Comparison of ENCODE assay signal across 8 cellular contexts in genomic region chr11:60841797-60842687, GRCh38. TPM values are rescaled to one million over a fixed set of nuclear protein-coding genes. Genes with fewer than 3 reads are reported as not detected.
DNase-seq lines count a peak whose midpoint lies in the region; ATAC-seq and TF ChIP-seq lines count a peak whose summit lies in the region.

CCDC86 (plus strand) TSS chr11:60842113; CDS start chr11:60842125, 12 bp downstream.

- H3K23me2 ChIP-seq in H9 (ENCODE audit: insufficient read length, low read depth, low read length, poor library complexity, severe bottlenecking) = peaks cover 14% of the 10 kb centered on the region

- TF ChIP-seq CTCF in H9 (conservative IDR thresholded peaks at IDR 0.05) (no peak), foreskin keratinocyte (conservative IDR thresholded peaks at IDR 0.05) (peak; percentile 5), neural crest cell (conservative IDR thresholded peaks at IDR 0.05) (no peak), stomach (IDR thresholded peaks at IDR 0.05) (peak in 1 of 7 experiments; percentile 21)

- peaks cover 17% of the 10 kb centered on the region for H3K36me3 ChIP-seq in MG63
- peaks cover 0 to 14% (median 0%) of the 10 kb centered on the region in 4 donors for H3K36me3 ChIP-seq in stomach

- H3K4me3 Mint-ChIP-seq in H9 (peak within 1 kb of the TSS; percentile 91 to 95), neural crest cell (peak within 1 kb of the TSS; percentile 82)

- in situ Hi-C loops in G401 (cut with HindIII; ENCODE audit: low sequenced_read_pairs) = no loop called here
- in situ Hi-C loops in SK-MEL-5 (cut with HindIII; ENCODE audit: low pct_unique_long_range_greater_than_20kb, low sequenced_read_pairs) = no loop called here

- peaks cover 8% of the 10 kb centered on the region; the same call in 1 of the 2 replicates for H3K4me1 ChIP-seq in H9 (ENCODE audit: insufficient read depth, low read length)
- H3K4me1 ChIP-seq in foreskin keratinocyte = peaks cover 8% of the 10 kb centered on the region
- peaks cover 33 to 52% (median 51%) of the 10 kb centered on the region in 4 donors for H3K4me1 ChIP-seq in stomach

- peak within 1 kb of the TSS; percentile 91 for H4K91ac ChIP-seq in H9 (ENCODE audit: insufficient read length, low read depth, low read length)

- H3K4me3 ChIP-seq in MG63 (peak within 1 kb of the TSS; percentile 96), stomach (peak within 1 kb of the TSS; percentile 90 to 99 (median 92))

- H3K4me2 ChIP-seq in H9 (ENCODE audit: insufficient read depth, insufficient read length, low read length) = peak within 1 kb of the TSS; percentile 88

- intact Hi-C loops in stomach (cut with DNase I; ENCODE audit: low total_unique reads) = no loop called here

- H3K79me1 ChIP-seq in H9 (ENCODE audit: insufficient read depth, low read depth, low read length, poor library complexity, severe bottlenecking) = no peaks in the 10 kb centered on the region

- no peak within 1 kb of the TSS for H4K8ac ChIP-seq in H9 (replicated peaks; ENCODE audit: insufficient read length, low read depth, low read length)

- H2BK15ac ChIP-seq in H9 (ENCODE audit: low read depth, low read length) = no peak within 1 kb of the TSS

- H2BK12ac ChIP-seq in H9 (ENCODE audit: insufficient read length, low read depth, low read length) = peak within 1 kb of the TSS; percentile 18

- peak within 1 kb of the TSS; percentile 49 for H4K5ac ChIP-seq in H9 (ENCODE audit: insufficient read length, low read depth, low read length)

- H3K4me1 Mint-ChIP-seq in H9 = peaks cover 34 to 41% of the 10 kb centered on the region in 2 experiments
- H3K4me1 Mint-ChIP-seq in neural crest cell = peaks cover 42% of the 10 kb centered on the region

- no peak within 1 kb of the TSS for H3K23ac ChIP-seq in H9 (ENCODE audit: insufficient read length, low read depth, low read length)

- H3K9me3 ChIP-seq in H9 (ENCODE audit: control insufficient read depth, low read depth, low read length) = no peaks in the 10 kb centered on the region
- H3K9me3 ChIP-seq in MG63 = no peaks in the 10 kb centered on the region
- H3K9me3 ChIP-seq in stomach = no peaks in the 10 kb centered on the region

- H3K27ac Mint-ChIP-seq in H9 (peak within 1 kb of the TSS; percentile 95 to 98 (median 95); a peak in 6 of 7 replicates), neural crest cell (ENCODE audit: unreplicated experiment) (peak within 1 kb of the TSS; percentile 99)

- H2AFZ ChIP-seq in H9 (ENCODE audit: low read length) = no peak within 1 kb of the TSS

- no CpG with 5 or more reads among the region's 57 CpGs for WGBS in H9 (ENCODE audit: extremely low coverage, insufficient read length, low lambda C conversion rate)
- 0 to 1% (median 0%) methylated on average over 21 to 57 of the region's 57 CpGs for WGBS in stomach, 5 donors

- H2AK5ac ChIP-seq in H9 (ENCODE audit: insufficient read length, low read length) = no peak within 1 kb of the TSS

- no peaks in the 10 kb centered on the region; a peak in 2 of 5 replicates for H3K9me3 Mint-ChIP-seq in H9
- H3K9me3 Mint-ChIP-seq in neural crest cell = no peaks in the 10 kb centered on the region

- no peak within 1 kb of the TSS for H3T11ph ChIP-seq in H9 (ENCODE audit: low read length)

- H3K27me3 Mint-ChIP-seq in H9 (ENCODE audit: low read depth) = peaks cover 4% of the 10 kb centered on the region
- H3K27me3 Mint-ChIP-seq in neural crest cell (ENCODE audit: low read depth) = peaks cover 8% of the 10 kb centered on the region

- H3K4ac ChIP-seq in H9 (ENCODE audit: low read depth, low read length) = no peak within 1 kb of the TSS; the same call in 1 of the 2 replicates

- H3K18ac ChIP-seq in H9 (ENCODE audit: insufficient read length, low read depth, low read length) = peak within 1 kb of the TSS; percentile 74

- H4K20me1 ChIP-seq in H9 (ENCODE audit: control insufficient read depth, insufficient read depth, insufficient read length) = no peaks in the 10 kb centered on the region

- DNase-seq in G401 (ENCODE audit: low spot score) (peak; percentile 96), H9 (peak; percentile 96), MG63 (peak; percentile 96), SK-MEL-5 (ENCODE audit: low read depth, low spot score) (peak; percentile 92), foreskin keratinocyte (peak; percentile 75 to 86), neural crest cell (ENCODE audit: low read depth, low spot score) (peak; percentile 97), stomach (peak; percentile 96)
- DNase-seq in activated naive CD4-positive, alpha-beta T cell (lab: John Stamatoyannopoulos, UW) = peak; percentile 97 to 99 (median 98)

- H3K56ac ChIP-seq in H9 (ENCODE audit: insufficient read length, low read depth, low read length) = no peak within 1 kb of the TSS

- peak; percentile 80 for ATAC-seq in foreskin keratinocyte

- H3K36me3 Mint-ChIP-seq in H9 (ENCODE audit: insufficient read depth in 1 of 3, low read depth in 3 of 3) (peaks cover 13 to 32% (median 17%) of the 10 kb centered on the region in 3 experiments), neural crest cell (ENCODE audit: low read depth) (no peaks in the 10 kb centered on the region)

- no peak for TF ChIP-seq EP300 in stomach (IDR thresholded peaks at IDR 0.05)

- no peak within 1 kb of the TSS for H2BK120ac ChIP-seq in H9 (ENCODE audit: low read depth, low read length, poor library complexity, severe bottlenecking)

- H3K79me2 ChIP-seq in H9 (ENCODE audit: insufficient read depth, low read length) = peaks cover 24% of the 10 kb centered on the region; the same call in 1 of the 2 replicates

- peak within 1 kb of the TSS; percentile 21 for H3K27ac ChIP-seq in H9 (ENCODE audit: insufficient read length, low read depth, low read length)
- peak within 1 kb of the TSS; percentile 87 for H3K27ac ChIP-seq in foreskin keratinocyte
- peak within 1 kb of the TSS; percentile 70 to 89 (median 84) for H3K27ac ChIP-seq in stomach

- H2BK20ac ChIP-seq in H9 (ENCODE audit: low read depth, low read length, poor library complexity, severe bottlenecking) = no peak within 1 kb of the TSS

- no peak within 1 kb of the TSS for H2BK5ac ChIP-seq in H9 (ENCODE audit: insufficient read length, low read length)

- H3K9ac ChIP-seq in H9 (ENCODE audit: extremely low read depth, insufficient read length, low read length) = peak within 1 kb of the TSS; percentile 74

- H3K27me3 ChIP-seq in H9 (ENCODE audit: insufficient read depth, low read length) (no peaks in the 10 kb centered on the region), MG63 (no peaks in the 10 kb centered on the region), foreskin keratinocyte (no peaks in the 10 kb centered on the region), stomach (no peaks in the 10 kb centered on the region)

- no peak for TF ChIP-seq POLR2A in stomach (IDR thresholded peaks at IDR 0.05)

- H3K14ac ChIP-seq in H9 (ENCODE audit: insufficient read depth, low read length) = peak within 1 kb of the TSS; percentile 92

RNA-seq across cellular contexts. Expression of gene CCDC86, which starts in this region (rescaled TPM):
- 16.3 and 23.5 TPM in 2 replicates for total RNA-seq in G401 (2014; rRNA removed; shearing (Covaris generic))
- 82.3 and 84.3 TPM in 2 replicates for total RNA-seq in H9 (2021)
- 9.7 and 11.4 TPM in 2 replicates for total RNA-seq in MG63 (2014; rRNA removed; shearing (Covaris generic); ENCODE audit: low replicate concordance)
- 9.2 and 9.6 TPM in 2 replicates for total RNA-seq in SK-MEL-5 (2014; rRNA removed; shearing (Covaris generic))
- 67.5 and 68.7 TPM in 2 replicates for polyA plus RNA-seq in SK-MEL-5 (2015; cell fraction: cytosol; rRNA removed)
- polyA plus RNA-seq in SK-MEL-5 (2015; cell fraction: nucleus; rRNA removed) = 26.7 and 45.9 TPM in 2 replicates
- 28.4 and 42.4 TPM in 2 replicates for total RNA-seq in foreskin keratinocyte
- 63.5 and 82.0 TPM in 2 replicates for polyA plus RNA-seq in foreskin keratinocyte
- total RNA-seq in neural crest cell = 41.6 and 44.3 TPM in 2 replicates
- total RNA-seq in stomach = 10 to 100 TPM in 3 of 5 donors, 1 to 10 TPM in 2; 7.0 to 37.9 (median 12.9) TPM
- polyA plus RNA-seq in stomach = 10 to 100 TPM; 15.2 to 18.6 (median 17.1) TPM

Comparison
In these comparisons a context has a peak if more than half of its experiments do, and no peak if none do; other contexts are left out.
1. Peak in every context shown above with its lines: DNase-seq, ATAC-seq, H3K4me3 ChIP-seq and H3K27ac ChIP-seq.
2. H3K27ac ChIP-seq: peak in every context shown above with its lines; median percentile 87 in foreskin keratinocyte; 84 in stomach; 21 in H9.